Comparison of ENCODE assay signal across 27 cellular contexts in the genomic region with DNA sequence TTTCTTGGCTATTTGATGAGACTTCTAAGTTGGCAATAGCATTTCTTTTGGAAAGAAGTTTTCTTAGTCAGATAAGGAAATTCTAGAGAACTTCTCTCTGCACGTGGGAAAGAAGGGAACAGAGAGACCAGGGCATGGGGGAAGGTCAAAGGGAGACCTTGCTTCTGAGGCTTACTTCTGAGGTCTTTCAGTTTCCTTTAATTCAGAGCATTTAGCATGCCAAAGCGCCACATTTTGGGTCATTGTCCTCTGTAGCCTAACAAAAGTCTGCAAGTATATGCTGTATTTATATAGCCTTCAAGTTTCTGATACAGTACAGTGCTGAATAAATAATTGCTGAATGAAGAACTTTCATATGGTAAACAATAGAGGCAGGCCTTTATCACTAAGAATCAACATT.
DNase-seq lines count a peak whose midpoint lies in the region; ATAC-seq and TF ChIP-seq lines count a peak whose summit lies in the region.
"Had no signal": no experiment of that assay in that cellular context is flagged by ENCODE, and none has a peak within 500 bp of the region (broad histone marks: within the 10 kb centered on the region; RNA-seq: fewer than 3 reads in every experiment).

No MANE protein-coding gene starts in this region.

- peaks cover 27% of the 10 kb centered on the region for H3K36me3 Mint-ChIP-seq in activated T-cell treated with anti-CD3 and anti-CD28 coated beads, Interleukin-2, amount 50 U/mL, for 24 hours (ENCODE audit: low read depth)
- peaks cover 22 to 38% of the 10 kb centered on the region in 2 donors for H3K36me3 Mint-ChIP-seq in CD4-positive, alpha-beta memory T cell
- H3K36me3 Mint-ChIP-seq in T-helper 17 cell (ENCODE audit: low read depth): peaks cover 2% of the 10 kb centered on the region
- H3K36me3 Mint-ChIP-seq in naive thymus-derived CD8-positive, alpha-beta T cell: peaks cover 0 to 24% (median 23%) of the 10 kb centered on the region in 3 donors
- peaks cover 20% of the 10 kb centered on the region for H3K36me3 Mint-ChIP-seq in activated T-helper 2 cell treated with anti-CD3 and anti-CD28 coated beads, Interferon-gamma antibody, Interleukin-2, Interleukin-4, amounts not matched to agents 10 μg/mL and 5 μg/mL and 100 μg/mL, durations not matched to agents 14 hours and 24 hours and 36 hours (ENCODE audit: low read depth)

- in situ Hi-C loops in brain microvascular endothelial cell (cut with HindIII; ENCODE audit: low pct_ligation_motif_present, low sequenced_read_pairs): no loop called here

- POLR2A ChIA-PET in CD4-positive, alpha-beta memory T cell (lab: Charles Lee; ENCODE audit: partially characterized antibody): no interaction called here
- POLR2A ChIA-PET in naive thymus-derived CD8-positive, alpha-beta T cell (lab: Charles Lee): no interaction called here

- H3K9me3 ChIP-seq in CD4-positive, alpha-beta memory T cell (ENCODE audit: control insufficient read depth in 1 of 2, low read length in 2 of 2): no peaks in the 10 kb centered on the region
- H3K9me3 ChIP-seq in T-helper 17 cell (ENCODE audit: control insufficient read depth, low read length, poor library complexity, severe bottlenecking): peaks cover 4% of the 10 kb centered on the region
- H3K9me3 ChIP-seq: Caco-2 had no signal

- no peaks in the 10 kb centered on the region for H3K27me3 Mint-ChIP-seq in activated T-cell treated with anti-CD3 and anti-CD28 coated beads, Interleukin-2, amount 50 U/mL, for 24 hours
- H3K27me3 Mint-ChIP-seq in CD4-positive, alpha-beta memory T cell: no peaks in the 10 kb centered on the region
- no peaks in the 10 kb centered on the region for H3K27me3 Mint-ChIP-seq in T-helper 17 cell
- no peaks in the 10 kb centered on the region for H3K27me3 Mint-ChIP-seq in naive thymus-derived CD8-positive, alpha-beta T cell
- H3K27me3 Mint-ChIP-seq in activated T-helper 2 cell treated with anti-CD3 and anti-CD28 coated beads, Interferon-gamma antibody, Interleukin-2, Interleukin-4, amounts not matched to agents 10 μg/mL and 5 μg/mL and 100 μg/mL, durations not matched to agents 14 hours and 24 hours and 36 hours (ENCODE audit: low read depth): no peaks in the 10 kb centered on the region
- H3K27me3 Mint-ChIP-seq: B cell, IgD-negative memory B cell had no signal

- H3K27ac ChIP-seq in CD4-positive, alpha-beta memory T cell (ENCODE audit: low read depth, low read length): no peak overlapping the region
- no peak overlapping the region for H3K27ac ChIP-seq in brain microvascular endothelial cell
- H3K27ac ChIP-seq: 22Rv1, C4-2B, HL-60, KMS-11 had no signal

- H3K27ac Mint-ChIP-seq in activated T-cell treated with anti-CD3 and anti-CD28 coated beads, Interleukin-2, amount 50 U/mL, for 24 hours: peak overlapping the region; percentile 4
- H3K27ac Mint-ChIP-seq in CD4-positive, alpha-beta memory T cell: peak overlapping the region in 5 of 7 donors; percentile 2 to 66 (median 26)
- H3K27ac Mint-ChIP-seq in T-helper 17 cell: peak overlapping the region; percentile 59
- peak overlapping the region; percentile 11 to 84 (median 73) for H3K27ac Mint-ChIP-seq in naive thymus-derived CD8-positive, alpha-beta T cell
- no peak overlapping the region for H3K27ac Mint-ChIP-seq in activated T-helper 2 cell treated with anti-CD3 and anti-CD28 coated beads, Interferon-gamma antibody, Interleukin-2, Interleukin-4, amounts not matched to agents 10 μg/mL and 5 μg/mL and 100 μg/mL, durations not matched to agents 14 hours and 24 hours and 36 hours
- H3K27ac Mint-ChIP-seq: IgD-negative memory B cell had no signal

- H3K4me1 ChIP-seq in CD4-positive, alpha-beta memory T cell (ENCODE audit: insufficient read depth, low read length): peaks cover 37% of the 10 kb centered on the region
- H3K4me1 ChIP-seq: Caco-2 had no signal

- DNase-seq in activated T-cell treated with anti-CD3 and anti-CD28 coated beads, Interleukin-2, amount 50 U/mL, for 24 hours: no peak
- no peak for DNase-seq in activated T-cell treated with anti-CD3 and anti-CD28 coated beads, Interleukin-2, amount 50 U/mL, for 48 hours
- no peak for DNase-seq in CD4-positive, alpha-beta memory T cell
- DNase-seq in T-helper 17 cell (no peak), brain microvascular endothelial cell (no peak)
- no peak for DNase-seq in naive thymus-derived CD8-positive, alpha-beta T cell
- no peak for DNase-seq in activated T-helper 2 cell treated with anti-CD3 and anti-CD28 coated beads, Interferon-gamma antibody, Interleukin-2, Interleukin-4, amounts not matched to agents 10 μg/mL and 5 μg/mL and 100 μg/mL, durations not matched to agents 14 hours and 24 hours and 36 hours (ENCODE audit: low spot score)
- DNase-seq: Caco-2, GOT3, MM.1S, NCI-H1417 treated with DMSO at 0.1 percent for 48 hours, NCI-H187, NCI-H2081 treated with DMSO at 0.1 percent for 48 hours, NCI-H2171, NCI-H226, NCI-H510A, NCI-H69, Right ventricle myocardium superior, RPMI8226 had no signal

- H3K36me3 ChIP-seq in CD4-positive, alpha-beta memory T cell (ENCODE audit: insufficient read depth, low read length): no peaks in the 10 kb centered on the region
- H3K36me3 ChIP-seq in brain microvascular endothelial cell (replicated peaks): no peaks in the 10 kb centered on the region

- no peak overlapping the region for H3K4me3 ChIP-seq in CD4-positive, alpha-beta memory T cell (ENCODE audit: low read length in 2 of 2)
- no peak overlapping the region for H3K4me3 ChIP-seq in brain microvascular endothelial cell (ENCODE audit: low read depth, low read length)
- H3K4me3 ChIP-seq: GM12878 had no signal

- TF ChIP-seq CTCF in brain microvascular endothelial cell (IDR thresholded peaks at IDR 0.05; ENCODE audit: low read depth, low read length, missing control alignments): no peak

- no peak overlapping the region for H3K4me3 Mint-ChIP-seq in activated T-cell treated with anti-CD3 and anti-CD28 coated beads, Interleukin-2, amount 50 U/mL, for 24 hours
- no peak overlapping the region for H3K4me3 Mint-ChIP-seq in CD4-positive, alpha-beta memory T cell
- no peak overlapping the region for H3K4me3 Mint-ChIP-seq in T-helper 17 cell
- no peak overlapping the region for H3K4me3 Mint-ChIP-seq in naive thymus-derived CD8-positive, alpha-beta T cell
- H3K4me3 Mint-ChIP-seq in activated T-helper 2 cell treated with anti-CD3 and anti-CD28 coated beads, Interferon-gamma antibody, Interleukin-2, Interleukin-4, amounts not matched to agents 10 μg/mL and 5 μg/mL and 100 μg/mL, durations not matched to agents 14 hours and 24 hours and 36 hours (ENCODE audit: low read depth): no peak overlapping the region
- H3K4me3 Mint-ChIP-seq: B cell, IgD-negative memory B cell had no signal

- H3K4me1 Mint-ChIP-seq in activated T-cell treated with anti-CD3 and anti-CD28 coated beads, Interleukin-2, amount 50 U/mL, for 24 hours (ENCODE audit: low read depth): peaks cover 67% of the 10 kb centered on the region
- peaks cover 45 to 65% (median 52%) of the 10 kb centered on the region in 4 donors for H3K4me1 Mint-ChIP-seq in CD4-positive, alpha-beta memory T cell
- peaks cover 40% of the 10 kb centered on the region for H3K4me1 Mint-ChIP-seq in T-helper 17 cell
- peaks cover 28 to 64% (median 59%) of the 10 kb centered on the region in 4 donors for H3K4me1 Mint-ChIP-seq in naive thymus-derived CD8-positive, alpha-beta T cell
- peaks cover 55% of the 10 kb centered on the region for H3K4me1 Mint-ChIP-seq in activated T-helper 2 cell treated with anti-CD3 and anti-CD28 coated beads, Interferon-gamma antibody, Interleukin-2, Interleukin-4, amounts not matched to agents 10 μg/mL and 5 μg/mL and 100 μg/mL, durations not matched to agents 14 hours and 24 hours and 36 hours (ENCODE audit: low read depth)

- intact Hi-C loops in CD4-positive, alpha-beta memory T cell (cut with micrococcal nuclease): no loop called here
- intact Hi-C loops in activated T-helper 2 cell treated with anti-CD3 and anti-CD28 coated beads, Interferon-gamma antibody, Interleukin-2, Interleukin-4, amounts not matched to agents 10 μg/mL and 5 μg/mL and 100 μg/mL, durations not matched to agents 14 hours and 24 hours and 36 hours (cut with micrococcal nuclease): no loop called here

- ATAC-seq in T-helper 17 cell (no peak), GM19463 (IDR thresholded peaks at IDR 0.05; ENCODE audit: unreplicated experiment) (no peak)
- ATAC-seq in naive thymus-derived CD8-positive, alpha-beta T cell: no peak
- ATAC-seq: GM12878 had no signal

- no peaks in the 10 kb centered on the region for H3K27me3 ChIP-seq in CD4-positive, alpha-beta memory T cell (ENCODE audit: insufficient read depth, low read length)
- H3K27me3 ChIP-seq in brain microvascular endothelial cell (replicated peaks): no peaks in the 10 kb centered on the region

- CTCF ChIA-PET in CD4-positive, alpha-beta memory T cell (lab: Charles Lee; ENCODE audit: partially characterized antibody): no interaction called here

- H3K9me3 Mint-ChIP-seq in activated T-cell treated with anti-CD3 and anti-CD28 coated beads, Interleukin-2, amount 50 U/mL, for 24 hours: no peaks in the 10 kb centered on the region
- peaks cover 0 to 3% (median 0%) of the 10 kb centered on the region in 8 donors for H3K9me3 Mint-ChIP-seq in CD4-positive, alpha-beta memory T cell
- H3K9me3 Mint-ChIP-seq in naive thymus-derived CD8-positive, alpha-beta T cell: no peaks in the 10 kb centered on the region
- H3K9me3 Mint-ChIP-seq in activated T-helper 2 cell treated with anti-CD3 and anti-CD28 coated beads, Interferon-gamma antibody, Interleukin-2, Interleukin-4, amounts not matched to agents 10 μg/mL and 5 μg/mL and 100 μg/mL, durations not matched to agents 14 hours and 24 hours and 36 hours: peaks cover 9% of the 10 kb centered on the region
- H3K9me3 Mint-ChIP-seq: IgD-negative memory B cell had no signal
